In genomic region chr10:74179124-74179710, GRCh38 we compare ENCODE assay signal across 1 cellular context.
TF ChIP-seq lines count a peak whose summit lies in the region.

No MANE protein-coding gene starts in this region.

TF ChIP-seq in SK-N-SH treated with all-trans-retinoic acid at 6 μM for 48 hours, 23 proteins besides CTCF, POLR2A, EP300 and RAD21 (continued from another document):
- TF ChIP-seq PATZ1 (CRISPR knock-in tag; IDR thresholded peaks at IDR 0.05; ENCODE audit: borderline replicate concordance) = peak; percentile 48; the same call in 1 of the 2 replicates
- TF ChIP-seq ZC3H10 (CRISPR knock-in tag; IDR thresholded peaks at IDR 0.05) = no peak
- TF ChIP-seq SNAI2 (CRISPR knock-in tag; IDR thresholded peaks at IDR 0.05) = peak; percentile 97
- TF ChIP-seq ARNTL (CRISPR knock-in tag; IDR thresholded peaks at IDR 0.05; ENCODE audit: borderline replicate concordance, low read depth) = no peak
- 0 out of 2 replicates have a peak, but pooled peaks have one; percentile 62 for TF ChIP-seq GLIS3 (CRISPR knock-in tag; IDR thresholded peaks at IDR 0.05)
- TF ChIP-seq BACH2 (CRISPR knock-in tag; IDR thresholded peaks at IDR 0.05; ENCODE audit: borderline replicate concordance) = peak; percentile 75; the same call in 1 of the 2 replicates
- 0 out of 2 replicates have a peak, but pooled peaks have one; percentile 34 for TF ChIP-seq ZNF8 (CRISPR knock-in tag; IDR thresholded peaks at IDR 0.05)
- TF ChIP-seq POU6F1 (CRISPR knock-in tag; IDR thresholded peaks at IDR 0.05; ENCODE audit: borderline replicate concordance, low read depth) = no peak
- peak; percentile 79 for TF ChIP-seq ISL1 (CRISPR knock-in tag; IDR thresholded peaks at IDR 0.05)
- peak; percentile 67; the same call in 1 of the 2 replicates for TF ChIP-seq ESRRG (CRISPR knock-in tag; IDR thresholded peaks at IDR 0.05)
- no peak for TF ChIP-seq CSRNP3 (CRISPR knock-in tag; IDR thresholded peaks at IDR 0.05)
- TF ChIP-seq TCF4 (CRISPR knock-in tag; IDR thresholded peaks at IDR 0.05; ENCODE audit: borderline replicate concordance) = no peak
- no peak for TF ChIP-seq RARB (CRISPR knock-in tag; IDR thresholded peaks at IDR 0.05)
- no peak for TF ChIP-seq TOX (CRISPR knock-in tag; IDR thresholded peaks at IDR 0.05; ENCODE audit: borderline replicate concordance)
